8 cellular contexts compared by ENCODE assay signal in the genomic region with DNA sequence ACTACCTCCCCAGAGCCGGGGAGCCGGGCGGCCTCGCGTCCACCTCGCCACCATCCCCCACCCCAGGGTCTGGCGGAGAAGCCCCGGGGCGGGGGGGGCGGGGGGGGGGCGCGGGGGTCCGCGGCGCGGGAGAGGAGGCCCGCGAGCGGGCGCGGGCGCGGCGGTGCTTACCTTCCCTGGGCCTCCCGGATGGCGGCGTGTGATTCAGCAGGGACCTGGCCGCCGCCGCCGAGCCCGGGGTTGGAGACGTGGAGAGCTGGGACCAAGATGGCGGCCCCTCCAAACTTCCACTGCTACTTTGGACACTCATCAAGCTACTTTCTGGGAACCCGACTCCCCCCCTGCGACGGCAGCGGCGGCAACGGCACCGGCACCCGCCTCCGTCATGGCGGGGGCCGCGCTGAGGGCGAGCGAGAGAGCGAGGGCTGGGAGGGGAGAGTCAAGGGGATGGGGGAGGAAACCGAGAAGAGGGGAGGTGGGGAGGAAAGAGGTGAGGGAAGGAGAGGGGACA. TPM values are rescaled to one million over a fixed set of nuclear protein-coding genes. Genes with fewer than 3 reads are reported as not detected.
DNase-seq lines count a peak whose midpoint lies in the region; ATAC-seq and TF ChIP-seq lines count a peak whose summit lies in the region.

No MANE protein-coding gene starts in this region.

- H3K27ac ChIP-seq in HUES48 (ENCODE audit: low read depth, low read length), result peak overlapping the region; percentile 99
- peak overlapping the region; percentile 91 for H3K27ac ChIP-seq in RWPE2 (ENCODE audit: poor library complexity, severe bottlenecking)

- H3K27me3 Mint-ChIP-seq in activated naive CD8-positive, alpha-beta T cell, result no peaks in the 10 kb centered on the region
- no peaks in the 10 kb centered on the region for H3K27me3 Mint-ChIP-seq in type B pancreatic cell

- no peaks in the 10 kb centered on the region for H3K36me3 Mint-ChIP-seq in activated naive CD8-positive, alpha-beta T cell
- no peaks in the 10 kb centered on the region for H3K36me3 Mint-ChIP-seq in type B pancreatic cell

- H3K27ac Mint-ChIP-seq in activated naive CD8-positive, alpha-beta T cell, result peak overlapping the region; percentile 96
- H3K27ac Mint-ChIP-seq in type B pancreatic cell, result peak overlapping the region; percentile 95

- H3K9me3 Mint-ChIP-seq in activated naive CD8-positive, alpha-beta T cell (ENCODE audit: low read depth), result no peaks in the 10 kb centered on the region
- no peaks in the 10 kb centered on the region for H3K9me3 Mint-ChIP-seq in type B pancreatic cell

- H3K4me3 Mint-ChIP-seq in activated naive CD8-positive, alpha-beta T cell, result peak overlapping the region; percentile 97
- peak overlapping the region; percentile 100 for H3K4me3 Mint-ChIP-seq in type B pancreatic cell

- TF ChIP-seq CTCF in GM20000 (IDR thresholded peaks at IDR 0.05; ENCODE audit: extremely low read depth, missing control alignments) (no peak), RWPE2 (IDR thresholded peaks at IDR 0.05; ENCODE audit: poor library complexity, severe bottlenecking) (no peak), type B pancreatic cell (conservative IDR thresholded peaks at IDR 0.05) (no peak)

- peak; percentile 57 for ATAC-seq in RWPE2 (ENCODE audit: low read depth)
- peak; percentile 63 for ATAC-seq in Right ventricle myocardium superior (ENCODE audit: poor library complexity)

- H3K4me1 ChIP-seq in HUES48 (ENCODE audit: control insufficient read depth, insufficient read depth, low read length) (peaks cover 33% of the 10 kb centered on the region), RWPE2 (ENCODE audit: insufficient read depth, poor library complexity, severe bottlenecking) (peaks cover 7% of the 10 kb centered on the region)

- H3K4me3 ChIP-seq in HUES48 (ENCODE audit: low read depth, low read length) (peak overlapping the region; percentile 88), RWPE2 (ENCODE audit: severe bottlenecking) (peak overlapping the region; percentile 64)

- H3K9me3 ChIP-seq in HUES48 (ENCODE audit: control insufficient read depth, insufficient read depth, low read length) (no peaks in the 10 kb centered on the region), RWPE2 (ENCODE audit: severe bottlenecking) (no peaks in the 10 kb centered on the region)

- intact Hi-C loops in Right ventricle myocardium superior (cut with DNase I), result loop anchor here (5.0 kb wide), 1 partner anchor 188 kb away; no protein-coding TSS in a partner anchor

- H3K27me3 ChIP-seq in HUES48 (ENCODE audit: control insufficient read depth, insufficient read depth, low read length) (no peaks in the 10 kb centered on the region), RWPE2 (ENCODE audit: insufficient read depth, poor library complexity, severe bottlenecking) (no peaks in the 10 kb centered on the region)

- peak overlapping the region; percentile 93 for H3K9ac ChIP-seq in HUES48 (ENCODE audit: low read depth, low read length)

- DNase-seq in CD1c-positive myeloid dendritic cell (ENCODE audit: extremely low spot score), result peak; percentile 71
- DNase-seq in GM20000 (ENCODE audit: low spot score), result peak; percentile 77
- peak; percentile 75 for DNase-seq in RWPE2 (ENCODE audit: low spot score)
- peak; percentile 82 for DNase-seq in Right ventricle myocardium superior
- DNase-seq in pons (ENCODE audit: low spot score), result peak; percentile 35
- peak; percentile 80 for DNase-seq in type B pancreatic cell (ENCODE audit: extremely low spot score, unreplicated experiment)

- H3K4me1 Mint-ChIP-seq in activated naive CD8-positive, alpha-beta T cell (ENCODE audit: low read depth), result peaks cover 57% of the 10 kb centered on the region
- peaks cover 26% of the 10 kb centered on the region for H3K4me1 Mint-ChIP-seq in type B pancreatic cell (ENCODE audit: unreplicated experiment)

- H3K36me3 ChIP-seq in HUES48 (ENCODE audit: control insufficient read depth, insufficient read depth, low read length) (no peaks in the 10 kb centered on the region), RWPE2 (ENCODE audit: low read depth) (no peaks in the 10 kb centered on the region)

RNA-seq across cellular contexts. Expression of gene TLK1, which starts 0.5 kb away (rescaled TPM):
- total RNA-seq in Right ventricle myocardium superior (27.5 TPM), type B pancreatic cell (ENCODE audit: low replicate concordance) (54.2 and 58.8 TPM in 2 replicates)

Comparison
In these comparisons a context has a peak if more than half of its experiments do, and no peak if none do; other contexts are left out.
1. Peak in every context shown above with its lines: DNase-seq, ATAC-seq, H3K4me3 ChIP-seq and H3K27ac ChIP-seq.